3 cellular contexts compared by ENCODE assay signal in genomic region chr12:66417217-66417616, GRCh38.
"Had no signal": no experiment of that assay in that cellular context is flagged by ENCODE, and none has a peak within 500 bp of the region (broad histone marks: within the 10 kb centered on the region; RNA-seq: fewer than 3 reads in every experiment).

No MANE protein-coding gene starts in this region.

- DNase-seq: GDM1, GF-D8 had no signal

- ATAC-seq: GM12878 had no signal

- H3K4me3 ChIP-seq: GM12878 had no signal
